15 cellular contexts compared by ENCODE assay signal in genomic region chr11:48002565-48002964, GRCh38. TPM values are rescaled to one million over a fixed set of nuclear protein-coding genes. Genes with fewer than 3 reads are reported as not detected.
DNase-seq lines count a peak whose midpoint lies in the region; ATAC-seq, FAIRE-seq and TF ChIP-seq lines count a peak whose summit lies in the region.
"Had no signal": no experiment of that assay in that cellular context is flagged by ENCODE, and none has a peak within 500 bp of the region (broad histone marks: within the 10 kb centered on the region; RNA-seq: fewer than 3 reads in every experiment).

No MANE protein-coding gene starts in this region.

- H3K4me2 ChIP-seq in A549, result peak overlapping the region; percentile 79
- no peak overlapping the region for H3K4me2 ChIP-seq in smooth muscle cell

- no peaks in the 10 kb centered on the region for H3K79me2 ChIP-seq in smooth muscle cell (ENCODE audit: low read depth)

- H3K36me3 Mint-ChIP-seq in CD8-positive, alpha-beta T cell, result no peaks in the 10 kb centered on the region
- H3K36me3 Mint-ChIP-seq in T-helper 2 cell treated with Interferon-gamma antibody and Interleukin-4, amounts not matched to agents 5 μg/mL and 100 μg/mL, for 36 hours (ENCODE audit: low read depth), result peaks cover 16% of the 10 kb centered on the region

- no peak overlapping the region for H3K4me3 ChIP-seq in A549
- H3K4me3 ChIP-seq in CD8-positive, alpha-beta T cell (ENCODE audit: low read depth, low read length), result peak overlapping the region; percentile 26
- no peak overlapping the region for H3K4me3 ChIP-seq in right lobe of liver
- H3K4me3 ChIP-seq in smooth muscle cell, result no peak overlapping the region

- H3K4me1 Mint-ChIP-seq in CD8-positive, alpha-beta T cell (ENCODE audit: low read depth), result peaks cover 75% of the 10 kb centered on the region
- peaks cover 66% of the 10 kb centered on the region for H3K4me1 Mint-ChIP-seq in T-helper 2 cell treated with Interferon-gamma antibody and Interleukin-4, amounts not matched to agents 5 μg/mL and 100 μg/mL, for 36 hours (ENCODE audit: low read depth)

- H3K27ac Mint-ChIP-seq in CD8-positive, alpha-beta T cell, result peak overlapping the region; percentile 93
- peak overlapping the region; percentile 96 for H3K27ac Mint-ChIP-seq in T-helper 2 cell treated with Interferon-gamma antibody and Interleukin-4, amounts not matched to agents 5 μg/mL and 100 μg/mL, for 36 hours

- CTCF ChIA-PET in A549 (lab: Yijun Ruan, JAX), result interaction anchor here (0.8 kb wide), 1 partner anchor 27 kb away, joined by 3 read pairs; no protein-coding TSS in a partner anchor
- CTCF ChIA-PET in CD8-positive, alpha-beta T cell (lab: Charles Lee), result interaction anchor here (2.5 to 3.1 kb wide), 3 partner anchors 17 to 107 kb away, joined by 6 to 11 read pairs (median 10); no protein-coding TSS in a partner anchor

- H4K20me1 ChIP-seq in smooth muscle cell (ENCODE audit: low read depth), result no peaks in the 10 kb centered on the region

- no peak overlapping the region for H3K9ac ChIP-seq in smooth muscle cell (ENCODE audit: low read depth)

- TF ChIP-seq CTCF in A549 (IDR thresholded peaks at IDR 0.05) (no peak), right lobe of liver (IDR thresholded peaks at IDR 0.05) (no peak), smooth muscle cell (IDR thresholded peaks at IDR 0.05; ENCODE audit: borderline replicate concordance, insufficient read depth, poor library complexity, severe bottlenecking) (no peak)
- no peak for TF ChIP-seq CTCF in CD8-positive, alpha-beta T cell (IDR thresholded peaks at IDR 0.05)

- no peaks in the 10 kb centered on the region for H3K9me3 Mint-ChIP-seq in CD8-positive, alpha-beta T cell
- no peaks in the 10 kb centered on the region for H3K9me3 Mint-ChIP-seq in T-helper 2 cell treated with Interferon-gamma antibody and Interleukin-4, amounts not matched to agents 5 μg/mL and 100 μg/mL, for 36 hours

- no peaks in the 10 kb centered on the region for H3K36me3 ChIP-seq in CD8-positive, alpha-beta T cell (ENCODE audit: insufficient read depth, low read length)
- H3K36me3 ChIP-seq in right lobe of liver (no peaks in the 10 kb centered on the region), smooth muscle cell (ENCODE audit: low read depth) (no peaks in the 10 kb centered on the region)

- no peak for FAIRE-seq in A549 (lab: Jason Lieb, UNC)
- FAIRE-seq: D721Med, GM12891 had no signal

- no peak for TF ChIP-seq POLR2A in A549 (IDR thresholded peaks at IDR 0.05; ENCODE audit: low read length)
- no peak for TF ChIP-seq POLR2A in right lobe of liver (IDR thresholded peaks at IDR 0.05)

- no peaks in the 10 kb centered on the region for H3K9me3 ChIP-seq in A549
- no peaks in the 10 kb centered on the region for H3K9me3 ChIP-seq in CD8-positive, alpha-beta T cell (ENCODE audit: low read length)
- no peaks in the 10 kb centered on the region for H3K9me3 ChIP-seq in right lobe of liver
- no peaks in the 10 kb centered on the region for H3K9me3 ChIP-seq in smooth muscle cell (replicated peaks; ENCODE audit: low read depth)

- no peak for TF ChIP-seq RAD21 in A549 (conservative IDR thresholded peaks at IDR 0.05 in 1 of 2, IDR thresholded peaks at IDR 0.05 in 1 of 2)

- WGBS in A549 (ENCODE audit: missing lambda C conversion rate), result 80% methylated on average over 4 of the region's 4 CpGs
- 32% methylated on average over 4 of the region's 4 CpGs for WGBS in right lobe of liver (ENCODE audit: insufficient coverage, low coverage, low lambda C conversion rate, missing lambda C conversion rate)
- WGBS in smooth muscle cell (ENCODE audit: low lambda C conversion rate), result 90% methylated on average over 4 of the region's 4 CpGs

- intact Hi-C loops in CD8-positive, alpha-beta T cell (cut with DNase I, micrococcal nuclease), result loop anchor here (1.0 to 5.0 kb wide), 3 partner anchors 11 to 235 kb away; partner anchors contain the start of genes FNBP4 (in 1 of the 2) and NUP160 (in 1 of the 2)
- intact Hi-C loops in right lobe of liver (cut with DNase I), result no loop called here

- H3K27ac ChIP-seq in A549 (peak overlapping the region; percentile 86 to 100), right lobe of liver (peak overlapping the region; percentile 46 to 81 (median 63)), smooth muscle cell (ENCODE audit: low read depth) (no peak overlapping the region)
- H3K27ac ChIP-seq in CD8-positive, alpha-beta T cell (ENCODE audit: low read depth, low read length), result peak overlapping the region; percentile 62

- DNase-seq in A549 (ENCODE audit: low read depth in 1 of 2, low spot score in 1 of 2), result no peak
- DNase-seq in CD8-positive, alpha-beta T cell, result peak in 1 of 7 experiments; percentile 39
- DNase-seq in T-helper 2 cell treated with Interferon-gamma antibody and Interleukin-4, amounts not matched to agents 5 μg/mL and 100 μg/mL, for 36 hours (ENCODE audit: low spot score), result no peak
- no peak for DNase-seq in right lobe of liver
- DNase-seq in NCI-H1930 (lab: John Stamatoyannopoulos, UW), result no peak
- no peak for DNase-seq in mucosa of gallbladder (ENCODE audit: low spot score)
- no peak for DNase-seq in smooth muscle cell (lab: John Stamatoyannopoulos, UW; ENCODE audit: unreplicated experiment)
- DNase-seq: activated CD4-positive, CD25-positive, alpha-beta regulatory T cell treated with anti-CD3 and anti-CD28 coated beads, Interleukin-2, amount 50 U/mL, for 72 hours; amygdala; effector CD4-positive, alpha-beta T cell; left colon; NCI-H226; Right ventricle myocardium superior had no signal

- H3F3A ChIP-seq in smooth muscle cell (ENCODE audit: low read depth), result no peaks in the 10 kb centered on the region

- no peak for ATAC-seq in A549
- no peak for ATAC-seq in CD8-positive, alpha-beta T cell
- no peak for ATAC-seq in right lobe of liver
- ATAC-seq: left colon had no signal

- H3K4me3 Mint-ChIP-seq in CD8-positive, alpha-beta T cell, result peak overlapping the region; percentile 67
- H3K4me3 Mint-ChIP-seq in T-helper 2 cell treated with Interferon-gamma antibody and Interleukin-4, amounts not matched to agents 5 μg/mL and 100 μg/mL, for 36 hours, result peak overlapping the region; percentile 74

- no peak overlapping the region for H2AFZ ChIP-seq in smooth muscle cell (ENCODE audit: low read depth)

- POLR2A ChIA-PET in A549 (lab: Yijun Ruan, JAX), result interaction anchor here (0.5 kb wide), 1 partner anchor 445 kb away, joined by 3 read pairs; no protein-coding TSS in a partner anchor
- POLR2A ChIA-PET in CD8-positive, alpha-beta T cell (lab: Charles Lee), result interaction anchor here (1.0 to 3.9 kb wide), 5 partner anchors 10 to 109 kb away, joined by 3 to 47 read pairs (median 5); no protein-coding TSS in a partner anchor

- no peaks in the 10 kb centered on the region for H3K27me3 ChIP-seq in CD8-positive, alpha-beta T cell (ENCODE audit: insufficient read depth, low read length)
- H3K27me3 ChIP-seq in right lobe of liver, result no peaks in the 10 kb centered on the region
- no peaks in the 10 kb centered on the region for H3K27me3 ChIP-seq in smooth muscle cell (ENCODE audit: low read depth)

- peaks cover 100% of the 10 kb centered on the region for H3K4me1 ChIP-seq in A549
- H3K4me1 ChIP-seq in CD8-positive, alpha-beta T cell (ENCODE audit: insufficient read depth, low read length), result peaks cover 81% of the 10 kb centered on the region
- H3K4me1 ChIP-seq in right lobe of liver, result peaks cover 3 to 95% (median 39%) of the 10 kb centered on the region in 4 donors
- H3K4me1 ChIP-seq in smooth muscle cell (ENCODE audit: low read depth), result peaks cover 6% of the 10 kb centered on the region

- no peaks in the 10 kb centered on the region for H3K27me3 Mint-ChIP-seq in CD8-positive, alpha-beta T cell (ENCODE audit: low read depth)
- no peaks in the 10 kb centered on the region for H3K27me3 Mint-ChIP-seq in T-helper 2 cell treated with Interferon-gamma antibody and Interleukin-4, amounts not matched to agents 5 μg/mL and 100 μg/mL, for 36 hours (ENCODE audit: low read depth)

- TF ChIP-seq EP300 in A549 (IDR thresholded peaks at IDR 0.05), result no peak

TF ChIP-seq in A549, 52 proteins besides CTCF, POLR2A, EP300 and RAD21:
- TF ChIP-seq RNF2 (IDR thresholded peaks at IDR 0.05; ENCODE audit: borderline replicate concordance, low read depth) (no peak), SMC3 (IDR thresholded peaks at IDR 0.05) (no peak), HEYL (CRISPR knock-in tag; IDR thresholded peaks at IDR 0.05) (no peak), FOSL2 (IDR thresholded peaks at IDR 0.05) (no peak), FOSL2 (CRISPR knock-in tag; IDR thresholded peaks at IDR 0.05) (no peak), EHF (CRISPR knock-in tag; IDR thresholded peaks at IDR 0.05) (no peak), BCL3 (IDR thresholded peaks at IDR 0.05) (no peak), RARB (CRISPR knock-in tag; IDR thresholded peaks at IDR 0.05) (no peak)

RNA-seq across cellular contexts. Expression of gene PTPRJ, which starts 22.2 kb away (rescaled TPM):
- polyA plus RNA-seq in A549 (2011; rRNA removed) (30.3 and 46.2 TPM in 2 replicates), A549 (2017; fragmentation: RNase III; extraction: RNeasy Plus Mini Kit Qiagen cat#74134 plus additional on column Dnase treatment) (47.0 to 55.6 TPM (median 50.5 TPM) in 3 replicates), smooth muscle cell (1.5 and 1.7 TPM in 2 replicates)
- 15.4 and 22.0 TPM in 2 replicates for polyA plus RNA-seq in A549 (2012; cell fraction: cytosol; rRNA removed)
- polyA plus RNA-seq in A549 (2012; cell fraction: nucleus; rRNA removed), result 23.1 and 39.4 TPM in 2 replicates
- 62.1 and 63.5 TPM in 2 replicates for polyA minus RNA-seq in A549 (2011; rRNA and poly(A)+ RNA removed)
- 10 to 100 TPM; 26.9 to 31.4 TPM for total RNA-seq in CD8-positive, alpha-beta T cell
- total RNA-seq in right lobe of liver (10 to 100 TPM; 12.5 to 33.0 (median 19.8) TPM), mucosa of gallbladder (53.4 TPM), smooth muscle cell (2.6 and 6.3 TPM in 2 replicates)

Comparison
In these comparisons a context has a peak if more than half of its experiments do, and no peak if none do; other contexts are left out.
1. intact Hi-C loops: an anchor here in CD8-positive, alpha-beta T cell (1.0 to 5.0 kb wide); none called in right lobe of liver.